ENCODE assay signal across 10 cellular contexts in the genomic region with DNA sequence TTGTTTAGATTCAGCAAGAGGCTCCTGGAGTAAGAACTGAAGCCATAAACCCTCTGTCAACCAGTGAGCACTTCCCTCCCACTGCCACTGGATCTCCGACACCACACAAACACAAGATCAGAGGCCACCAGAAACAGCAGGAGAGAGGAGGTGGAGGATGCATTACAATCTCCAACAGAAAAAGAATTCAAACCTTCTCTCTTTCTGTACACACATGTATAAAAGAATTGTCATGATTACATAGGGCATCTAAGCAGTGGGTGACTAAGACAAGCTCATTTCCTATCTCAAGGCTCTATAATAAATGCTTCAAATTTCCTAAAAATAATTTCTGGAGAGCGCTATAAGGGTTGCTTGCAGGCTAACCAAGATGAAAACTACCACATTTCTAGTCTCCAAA. TPM values are rescaled to one million over a fixed set of nuclear protein-coding genes. Genes with fewer than 3 reads are reported as not detected.
DNase-seq lines count a peak whose midpoint lies in the region; ATAC-seq, FAIRE-seq and TF ChIP-seq lines count a peak whose summit lies in the region.
"Had no signal": no experiment of that assay in that cellular context is flagged by ENCODE, and none has a peak within 500 bp of the region (broad histone marks: within the 10 kb centered on the region; RNA-seq: fewer than 3 reads in every experiment).

No MANE protein-coding gene starts in this region.

- no peaks in the 10 kb centered on the region for H3K36me3 Mint-ChIP-seq in astrocyte (ENCODE audit: low read depth, unreplicated experiment)

- H4K20me1 ChIP-seq in astrocyte (ENCODE audit: insufficient read depth, low read length) (no peaks in the 10 kb centered on the region), keratinocyte (ENCODE audit: control insufficient read depth, extremely low read depth, insufficient read depth, low read length) (no peaks in the 10 kb centered on the region)

- no peak overlapping the region for H3K4me3 Mint-ChIP-seq in astrocyte (ENCODE audit: unreplicated experiment)

- H3K9ac ChIP-seq in astrocyte (ENCODE audit: low read length) = no peak overlapping the region
- peak overlapping the region; percentile 74 for H3K9ac ChIP-seq in keratinocyte (ENCODE audit: control insufficient read depth, extremely low read depth, insufficient read depth, low read length)
- no peak overlapping the region for H3K9ac ChIP-seq in subcutaneous abdominal adipose tissue (ENCODE audit: low read length in 5 of 5)

- peaks cover 12% of the 10 kb centered on the region for H3K27me3 Mint-ChIP-seq in astrocyte (ENCODE audit: low read depth, unreplicated experiment)

- dilution Hi-C loops in keratinocyte (cut with MboI; ENCODE audit: extremely low pct_ligation_motif_present, low sequenced_read_pairs) = no loop called here

- H3K9me3 Mint-ChIP-seq in astrocyte (ENCODE audit: unreplicated experiment) = peaks cover 2% of the 10 kb centered on the region

- no peak overlapping the region for H3K27ac Mint-ChIP-seq in astrocyte (ENCODE audit: unreplicated experiment)

- H3K79me2 ChIP-seq in astrocyte (ENCODE audit: insufficient read depth, low read length) (no peaks in the 10 kb centered on the region), keratinocyte (ENCODE audit: control insufficient read depth, insufficient read depth, low read length) (peaks cover 44% of the 10 kb centered on the region)

- H3K4me1 Mint-ChIP-seq in astrocyte (ENCODE audit: low read depth, unreplicated experiment) = peaks cover 22% of the 10 kb centered on the region

- peak overlapping the region; percentile 56 for H3K27ac ChIP-seq in astrocyte (ENCODE audit: low read depth, low read length)
- H3K27ac ChIP-seq in keratinocyte (ENCODE audit: control insufficient read depth, insufficient read depth, low read length) = peak overlapping the region; percentile 90
- H3K27ac ChIP-seq in subcutaneous abdominal adipose tissue (ENCODE audit: low read depth, low read length) = peak overlapping the region; percentile 63

- H3K4me3 ChIP-seq in astrocyte (ENCODE audit: insufficient read depth, low read depth, low read length) (no peak overlapping the region), keratinocyte (ENCODE audit: control insufficient read depth in 2 of 3, extremely low read depth in 1 of 3, insufficient read depth in 2 of 3, low read depth in 1 of 3, low read length in 3 of 3) (peak overlapping the region in 2 of 3 experiments; percentile 34 to 47), subcutaneous abdominal adipose tissue (ENCODE audit: low read depth in 1 of 5, low read length in 5 of 5) (no peak overlapping the region)

- H2AFZ ChIP-seq in astrocyte (ENCODE audit: low read depth, low read length) (no peak overlapping the region), keratinocyte (ENCODE audit: control insufficient read depth, low read length) (no peak overlapping the region)

- H3K27me3 ChIP-seq in astrocyte (ENCODE audit: insufficient read depth, low read length) = peaks cover 4% of the 10 kb centered on the region
- H3K27me3 ChIP-seq in keratinocyte (ENCODE audit: control insufficient read depth, extremely low read depth, insufficient read depth, low read length) = no peaks in the 10 kb centered on the region
- H3K27me3 ChIP-seq in subcutaneous abdominal adipose tissue (ENCODE audit: control insufficient read depth in 5 of 5, insufficient read depth in 4 of 5, low read length in 5 of 5) = no peaks in the 10 kb centered on the region

- no peak for ATAC-seq in GM18909 (IDR thresholded peaks at IDR 0.05; ENCODE audit: poor library complexity, unreplicated experiment)

- H3K4me1 ChIP-seq in astrocyte (ENCODE audit: insufficient read depth, low read length) (peaks cover 29% of the 10 kb centered on the region), keratinocyte (ENCODE audit: control insufficient read depth, extremely low read depth, insufficient read depth, low read length) (peaks cover 76% of the 10 kb centered on the region), subcutaneous abdominal adipose tissue (ENCODE audit: control insufficient read depth in 5 of 5, insufficient read depth in 5 of 5, low read length in 5 of 5) (peaks cover 10 to 50% (median 44%) of the 10 kb centered on the region in 5 donors)

- DNase-seq in HS-5 (ENCODE audit: low read depth) = peak; percentile 63
- DNase-seq in astrocyte (ENCODE audit: low read depth) = no peak
- no peak for DNase-seq in keratinocyte (ENCODE audit: low read depth, low spot score)
- DNase-seq in GOT3 (lab: John Stamatoyannopoulos, UW) = no peak
- DNase-seq in medulla oblongata (ENCODE audit: extremely low spot score) = no peak
- no peak for DNase-seq in GM19239 (ENCODE audit: insufficient read length, low spot score)
- DNase-seq: activated CD8-positive, alpha-beta memory T cell treated with anti-CD3 and anti-CD28 coated beads, Interleukin-2, amount 50 U/mL, for 48 hours; NCI-H1105 had no signal

- TF ChIP-seq CTCF in astrocyte (IDR thresholded peaks at IDR 0.05; ENCODE audit: insufficient read depth, low read depth, low read length) (no peak), keratinocyte (optimal IDR thresholded peaks at IDR 0.05 in 1 of 3, IDR thresholded peaks at IDR 0.05 in 1 of 3, conservative IDR thresholded peaks at IDR 0.05 in 1 of 3; ENCODE audit: extremely low read depth in 1 of 3, insufficient read depth in 2 of 3, low read length in 3 of 3) (no peak)

- no peaks in the 10 kb centered on the region for H3K9me3 ChIP-seq in astrocyte (ENCODE audit: insufficient read depth, low read depth, low read length)
- H3K9me3 ChIP-seq in keratinocyte (ENCODE audit: control insufficient read depth, low read depth, low read length) = no peaks in the 10 kb centered on the region
- no peaks in the 10 kb centered on the region for H3K9me3 ChIP-seq in subcutaneous abdominal adipose tissue (ENCODE audit: control insufficient read depth in 5 of 5, low read length in 5 of 5)

- no peaks in the 10 kb centered on the region for H3K36me3 ChIP-seq in astrocyte (ENCODE audit: insufficient read depth, low read length)
- peaks cover 0 to 2% of the 10 kb centered on the region in 2 experiments for H3K36me3 ChIP-seq in keratinocyte (ENCODE audit: control insufficient read depth in 2 of 2, extremely low read depth in 1 of 2, insufficient read depth in 2 of 2, low read length in 2 of 2)
- H3K36me3 ChIP-seq in subcutaneous abdominal adipose tissue (ENCODE audit: control insufficient read depth in 5 of 5, insufficient read depth in 5 of 5, low read length in 5 of 5) = no peaks in the 10 kb centered on the region

- no peak for FAIRE-seq in astrocyte (lab: Jason Lieb, UNC)
- FAIRE-seq in keratinocyte (lab: Jason Lieb, UNC) = no peak
- no peak for FAIRE-seq in GM19239 (lab: Jason Lieb, UNC)

- H3K4me2 ChIP-seq in astrocyte (ENCODE audit: low read length) = peak overlapping the region; percentile 60
- H3K4me2 ChIP-seq in keratinocyte (ENCODE audit: control insufficient read depth, extremely low read depth, insufficient read depth, low read depth, low read length) = peak overlapping the region; percentile 90

- H3K9me1 ChIP-seq in keratinocyte (ENCODE audit: control insufficient read depth, extremely low read depth, insufficient read depth, low read length) = no peaks in the 10 kb centered on the region

RNA-seq across cellular contexts. Expression of a gene that starts 27.1 kb away (rescaled TPM):
- total RNA-seq in astrocyte = 1.9 and 2.4 TPM in 2 replicates
- polyA plus RNA-seq in keratinocyte = 10.4 to 13.8 TPM (median 12.6 TPM) in 3 replicates
- polyA plus RNA-seq in keratinocyte (2011; ENCODE audit: low read depth) = 14.3 TPM
- 5.1 and 6.1 TPM in 2 replicates for polyA plus RNA-seq in keratinocyte (2011; cell fraction: cytosol; rRNA removed)
- 46.9 and 56.0 TPM in 2 replicates for polyA plus RNA-seq in keratinocyte (2011; cell fraction: nucleus; rRNA removed)
- 7.2 and 16.5 TPM in 2 replicates for polyA plus RNA-seq in keratinocyte (2012; ENCODE audit: low replicate concordance)
- polyA minus RNA-seq in keratinocyte = 13.5 to 33.2 TPM (median 21.9 TPM) in 3 replicates
- 5.2 TPM for polyA minus RNA-seq in keratinocyte (2011; cell fraction: cytosol; rRNA and poly(A)+ RNA removed)
- 15.9 and 22.5 TPM in 2 replicates for polyA minus RNA-seq in keratinocyte (2011; cell fraction: nucleus; rRNA and poly(A)+ RNA removed)

Comparison
In these comparisons a context has a peak if more than half of its experiments do, and no peak if none do; other contexts are left out.
1. H3K4me3 ChIP-seq: peak in keratinocyte (2 of 3); none in astrocyte (single experiment) and subcutaneous abdominal adipose tissue (0 of 5).
2. Peak in every context shown above with its lines, with median percentiles within 50 percentile points of each other: H3K27ac ChIP-seq.